25 cellular contexts compared by ENCODE assay signal in genomic region chr6:128095362-128095761, GRCh38.
A peak's percentile ranks its signal among the peaks of the same experiment; 100 is the strongest.
DNase-seq lines count a peak whose midpoint lies in the region; TF ChIP-seq lines count a peak whose summit lies in the region.
"Had no signal": no experiment of that assay in that cellular context is flagged by ENCODE, and none has a peak within 500 bp of the region (broad histone marks: within the 10 kb centered on the region; RNA-seq: fewer than 3 reads in every experiment).

No MANE protein-coding gene starts in this region.

- no peak overlapping the region for H2BK12ac ChIP-seq in mesenchymal stem cell (ENCODE audit: low read length in 2 of 2)

- TF ChIP-seq CTCF in KMS-11 (conservative IDR thresholded peaks at IDR 0.05; ENCODE audit: low read depth, low read length) (no peak), PC-9 (conservative IDR thresholded peaks at IDR 0.05) (no peak)

- H3K14ac ChIP-seq in mesenchymal stem cell (ENCODE audit: low read length in 2 of 2), result no peak overlapping the region

- H3K4me1 ChIP-seq in KMS-11 (ENCODE audit: low read depth, poor library complexity, severe bottlenecking) (peaks cover 44% of the 10 kb centered on the region), mesenchymal stem cell (ENCODE audit: control insufficient read depth, insufficient read depth, low read depth, low read length) (no peaks in the 10 kb centered on the region), PC-9 (replicated peaks; ENCODE audit: insufficient read depth) (0 out of 2 replicates have a peak, but pooled peaks cover 5% of the 10 kb centered on the region)
- H3K4me1 ChIP-seq: BLaER1 treated with 17β-estradiol and CSF1 and Interleukin-3, amounts not matched to agents 10 nM and 100 nM had no signal

- H3K4me3 ChIP-seq in KMS-11 (IDR thresholded peaks at IDR 0.05; ENCODE audit: insufficient read depth, low read depth, low read length) (no peak overlapping the region), mesenchymal stem cell (ENCODE audit: insufficient read depth in 1 of 2, low read depth in 1 of 2, low read length in 2 of 2) (no peak overlapping the region), PC-9 (no peak overlapping the region)
- H3K4me3 ChIP-seq: BLaER1 treated with 17β-estradiol and CSF1 and Interleukin-3, amounts not matched to agents 10 nM and 100 nM had no signal

- DNase-seq in activated CD4-positive, alpha-beta T cell treated with anti-CD3 and anti-CD28 coated beads, Interleukin-2, amount 10 ng/mL, durations not matched to agents 24 days and 14 days, result no peak
- no peak for DNase-seq in activated CD4-positive, alpha-beta T cell treated with anti-CD3 and anti-CD28 coated beads, Interleukin-2, amount 10 ng/mL, durations not matched to agents 7 days and 5 days
- peak; percentile 73 for DNase-seq in OCI-M1 (lab: John Stamatoyannopoulos, UW)
- DNase-seq in mesenchymal stem cell, result peak; percentile 75
- DNase-seq in iPS-NIHi7 (ENCODE audit: extremely low spot score), result no peak
- DNase-seq in PC-9, result no peak
- DNase-seq in DMS114 treated with DMSO at 0.1 percent for 48 hours (lab: John Stamatoyannopoulos, UW; ENCODE audit: unreplicated experiment), result no peak
- DNase-seq: 8988T; Caco-2; CD4-positive, alpha-beta memory T cell; DMS153; GF-D8; H9; HFFc6; Kasumi-1; NCI-H1092 treated with DMSO at 0.1 percent for 48 hours; NCI-H2029; NCI-H2227 treated with DMSO at 0.1 percent for 48 hours; NCI-H510A; NCI-H774; Right ventricle myocardium superior had no signal

- H3K27ac Mint-ChIP-seq in activated CD4-positive, alpha-beta T cell treated with anti-CD3 and anti-CD28 coated beads, Interleukin-2, amount 10 ng/mL, durations not matched to agents 24 days and 14 days, result peak overlapping the region; percentile 1
- no peak overlapping the region for H3K27ac Mint-ChIP-seq in activated CD4-positive, alpha-beta T cell treated with anti-CD3 and anti-CD28 coated beads, Interleukin-2, amount 10 ng/mL, durations not matched to agents 7 days and 5 days
- H3K27ac Mint-ChIP-seq: HFFc6 had no signal

- H2AFZ ChIP-seq in KMS-11 (ENCODE audit: low read depth) (no peak overlapping the region), mesenchymal stem cell (ENCODE audit: low read depth, low read length) (no peak overlapping the region), PC-9 (no peak overlapping the region)

- no peak overlapping the region for H4K91ac ChIP-seq in mesenchymal stem cell (ENCODE audit: low read length)

- H3K4me3 Mint-ChIP-seq in activated CD4-positive, alpha-beta T cell treated with anti-CD3 and anti-CD28 coated beads, Interleukin-2, amount 10 ng/mL, durations not matched to agents 24 days and 14 days, result no peak overlapping the region
- no peak overlapping the region for H3K4me3 Mint-ChIP-seq in activated CD4-positive, alpha-beta T cell treated with anti-CD3 and anti-CD28 coated beads, Interleukin-2, amount 10 ng/mL, durations not matched to agents 7 days and 5 days
- H3K4me3 Mint-ChIP-seq: CD4-positive, alpha-beta memory T cell; H9; HFFc6; IgD-negative memory B cell; T-helper 1 cell treated with Interleukin-12 subunit alpha and Interleukin-12 subunit beta and Interleukin-4 antibody, amounts not matched to agents 30 μg/mL and 1 μg/mL, for 36 hours had no signal

- H4K8ac ChIP-seq in mesenchymal stem cell (ENCODE audit: low read length), result no peak overlapping the region

- peaks cover 20% of the 10 kb centered on the region for H3K4me1 Mint-ChIP-seq in activated CD4-positive, alpha-beta T cell treated with anti-CD3 and anti-CD28 coated beads, Interleukin-2, amount 10 ng/mL, durations not matched to agents 24 days and 14 days
- peaks cover 26% of the 10 kb centered on the region for H3K4me1 Mint-ChIP-seq in activated CD4-positive, alpha-beta T cell treated with anti-CD3 and anti-CD28 coated beads, Interleukin-2, amount 10 ng/mL, durations not matched to agents 7 days and 5 days

- H2BK120ac ChIP-seq in mesenchymal stem cell (ENCODE audit: low read depth, low read length), result no peak overlapping the region

- H3K4me2 ChIP-seq in KMS-11, result peak overlapping the region; percentile 13; the same call in 1 of the 2 replicates
- no peak overlapping the region for H3K4me2 ChIP-seq in mesenchymal stem cell (ENCODE audit: low read length, poor library complexity, severe bottlenecking)
- no peak overlapping the region for H3K4me2 ChIP-seq in PC-9
- H3K4me2 ChIP-seq: BLaER1 treated with 17β-estradiol and CSF1 and Interleukin-3, amounts not matched to agents 10 nM and 100 nM had no signal

- H3K36me3 ChIP-seq in KMS-11 (ENCODE audit: insufficient read depth), result no peaks in the 10 kb centered on the region
- no peaks in the 10 kb centered on the region for H3K36me3 ChIP-seq in mesenchymal stem cell (ENCODE audit: control insufficient read depth in 1 of 2, insufficient read depth in 2 of 2, low read depth in 1 of 2, low read length in 2 of 2)
- no peaks in the 10 kb centered on the region for H3K36me3 ChIP-seq in PC-9 (ENCODE audit: low read depth)
- H3K36me3 ChIP-seq: BLaER1 treated with 17β-estradiol and CSF1 and Interleukin-3, amounts not matched to agents 10 nM and 100 nM had no signal

- H3K18ac ChIP-seq in mesenchymal stem cell (ENCODE audit: low read depth in 1 of 2, low read length in 2 of 2), result no peak overlapping the region

- intact Hi-C loops in activated CD4-positive, alpha-beta T cell treated with anti-CD3 and anti-CD28 coated beads, Interleukin-2, amount 10 ng/mL, durations not matched to agents 24 days and 14 days (cut with micrococcal nuclease), result loop anchor here (5.0 to 10.0 kb wide), 4 partner anchors 123 to 562 kb away; partner anchors contain the start of gene THEMIS
- intact Hi-C loops in PC-9 (cut with micrococcal nuclease; ENCODE audit: unreplicated experiment), result no loop called here

- no peaks in the 10 kb centered on the region for H3K79me2 ChIP-seq in KMS-11 (ENCODE audit: insufficient read depth, low read depth)
- H3K79me2 ChIP-seq in PC-9 (ENCODE audit: low read depth), result no peaks in the 10 kb centered on the region

- peaks cover 10% of the 10 kb centered on the region for H3K9me3 Mint-ChIP-seq in activated CD4-positive, alpha-beta T cell treated with anti-CD3 and anti-CD28 coated beads, Interleukin-2, amount 10 ng/mL, durations not matched to agents 24 days and 14 days
- H3K9me3 Mint-ChIP-seq in activated CD4-positive, alpha-beta T cell treated with anti-CD3 and anti-CD28 coated beads, Interleukin-2, amount 10 ng/mL, durations not matched to agents 7 days and 5 days, result peaks cover 6% of the 10 kb centered on the region
- H3K9me3 Mint-ChIP-seq: CD4-positive, alpha-beta memory T cell; H9; HFFc6; T-helper 1 cell treated with Interleukin-12 subunit alpha and Interleukin-12 subunit beta and Interleukin-4 antibody, amounts not matched to agents 30 μg/mL and 1 μg/mL, for 36 hours had no signal

- CTCF ChIA-PET in activated CD4-positive, alpha-beta T cell treated with anti-CD3 and anti-CD28 coated beads, Interleukin-2, amount 10 ng/mL, durations not matched to agents 7 days and 5 days (lab: Charles Lee), result interaction anchor here (0.5 kb wide), 1 partner anchor 195 kb away, joined by 3 read pairs; no protein-coding TSS in a partner anchor
- CTCF ChIA-PET in PC-9 (lab: Charles Lee), result no interaction called here

- H3K9ac ChIP-seq in KMS-11 (no peak overlapping the region), mesenchymal stem cell (ENCODE audit: low read length) (no peak overlapping the region)
- H3K9ac ChIP-seq: BLaER1 treated with 17β-estradiol and CSF1 and Interleukin-3, amounts not matched to agents 10 nM and 100 nM had no signal

- 0 out of 2 replicates have a peak, but pooled peaks cover 3% of the 10 kb centered on the region for H3K9me2 ChIP-seq in PC-9 (ENCODE audit: insufficient read depth)

- H3K27me3 ChIP-seq in KMS-11 (ENCODE audit: insufficient read depth, low read depth), result no peaks in the 10 kb centered on the region
- H3K27me3 ChIP-seq in mesenchymal stem cell (ENCODE audit: control insufficient read depth in 1 of 2, insufficient read depth in 1 of 2, low read length in 2 of 2), result no peaks in the 10 kb centered on the region
- H3K27me3 ChIP-seq in PC-9 (ENCODE audit: insufficient read depth, low read depth), result no peaks in the 10 kb centered on the region
- H3K27me3 ChIP-seq: BLaER1 treated with 17β-estradiol and CSF1 and Interleukin-3, amounts not matched to agents 10 nM and 100 nM had no signal

- H4K20me1 ChIP-seq in KMS-11 (ENCODE audit: insufficient read depth) (no peaks in the 10 kb centered on the region), PC-9 (ENCODE audit: insufficient read depth) (no peaks in the 10 kb centered on the region)
- H4K20me1 ChIP-seq: BLaER1 treated with 17β-estradiol and CSF1 and Interleukin-3, amounts not matched to agents 10 nM and 100 nM had no signal

- H3K36me3 Mint-ChIP-seq in activated CD4-positive, alpha-beta T cell treated with anti-CD3 and anti-CD28 coated beads, Interleukin-2, amount 10 ng/mL, durations not matched to agents 24 days and 14 days (ENCODE audit: low read depth), result no peaks in the 10 kb centered on the region
- H3K36me3 Mint-ChIP-seq in activated CD4-positive, alpha-beta T cell treated with anti-CD3 and anti-CD28 coated beads, Interleukin-2, amount 10 ng/mL, durations not matched to agents 7 days and 5 days (ENCODE audit: low read depth), result peaks cover 4% of the 10 kb centered on the region
- H3K36me3 Mint-ChIP-seq: CD4-positive, alpha-beta memory T cell had no signal

- POLR2A ChIA-PET in activated CD4-positive, alpha-beta T cell treated with anti-CD3 and anti-CD28 coated beads, Interleukin-2, amount 10 ng/mL, durations not matched to agents 7 days and 5 days (lab: Charles Lee), result interaction anchor here (0.7 kb wide), 1 partner anchor 159 kb away, joined by 10 read pairs; no protein-coding TSS in a partner anchor
- POLR2A ChIA-PET in PC-9 (lab: Charles Lee; ENCODE audit: unreplicated experiment), result no interaction called here

- no peak overlapping the region for H2BK15ac ChIP-seq in mesenchymal stem cell (ENCODE audit: low read depth, poor library complexity, severe bottlenecking)

- no peak overlapping the region for H3K23ac ChIP-seq in mesenchymal stem cell (ENCODE audit: low read length in 2 of 2)

- H3K27ac ChIP-seq in KMS-11, result no peak overlapping the region
- H3K27ac ChIP-seq in mesenchymal stem cell (ENCODE audit: low read length, poor library complexity, severe bottlenecking), result no peak overlapping the region
- no peak overlapping the region for H3K27ac ChIP-seq in PC-9
- H3K27ac ChIP-seq: BLaER1 treated with 17β-estradiol and CSF1 and Interleukin-3, amounts not matched to agents 10 nM and 100 nM had no signal

- H3K4ac ChIP-seq in mesenchymal stem cell (ENCODE audit: low read depth in 1 of 2, low read length in 2 of 2), result no peak overlapping the region

- no peak overlapping the region for H2AK5ac ChIP-seq in mesenchymal stem cell (ENCODE audit: low read length, severe bottlenecking)

- H2BK5ac ChIP-seq in mesenchymal stem cell (ENCODE audit: low read depth, low read length, poor library complexity, severe bottlenecking), result no peak overlapping the region

- H3K27me3 Mint-ChIP-seq in activated CD4-positive, alpha-beta T cell treated with anti-CD3 and anti-CD28 coated beads, Interleukin-2, amount 10 ng/mL, durations not matched to agents 24 days and 14 days, result peaks cover 2% of the 10 kb centered on the region
- no peaks in the 10 kb centered on the region for H3K27me3 Mint-ChIP-seq in activated CD4-positive, alpha-beta T cell treated with anti-CD3 and anti-CD28 coated beads, Interleukin-2, amount 10 ng/mL, durations not matched to agents 7 days and 5 days
- H3K27me3 Mint-ChIP-seq: CD4-positive, alpha-beta memory T cell; IgD-negative memory B cell had no signal

- H3K79me1 ChIP-seq in mesenchymal stem cell (replicated peaks; ENCODE audit: low read length, poor library complexity, severe bottlenecking), result peaks cover 11% of the 10 kb centered on the region

- H3K9me3 ChIP-seq in mesenchymal stem cell (ENCODE audit: control insufficient read depth, low read length), result no peaks in the 10 kb centered on the region
- no peaks in the 10 kb centered on the region for H3K9me3 ChIP-seq in PC-9 (ENCODE audit: insufficient read depth, low read depth)
- H3K9me3 ChIP-seq: BLaER1 treated with 17β-estradiol and CSF1 and Interleukin-3, amounts not matched to agents 10 nM and 100 nM; Caco-2 had no signal

- BruUV-seq in PC-9 (replicated peaks; lab: Mats Ljungman, UMichigan), result no TSS peak

- H3F3A ChIP-seq in PC-9 (ENCODE audit: insufficient read depth, low read depth), result no peaks in the 10 kb centered on the region

Comparison
In these comparisons a context has a peak if more than half of its experiments do, and no peak if none do; other contexts are left out.
1. DNase-seq: peak in OCI-M1 (single experiment) and mesenchymal stem cell (single experiment); none in activated CD4-positive, alpha-beta T cell treated with anti-CD3 and anti-CD28 coated beads, Interleukin-2, amount 10 ng/mL, durations not matched to agents 24 days and 14 days (single experiment), activated CD4-positive, alpha-beta T cell treated with anti-CD3 and anti-CD28 coated beads, Interleukin-2, amount 10 ng/mL, durations not matched to agents 7 days and 5 days (single experiment), iPS-NIHi7 (single experiment), PC-9 (0 of 2) and DMS114 treated with DMSO at 0.1 percent for 48 hours (single experiment).